In the genomic region with DNA sequence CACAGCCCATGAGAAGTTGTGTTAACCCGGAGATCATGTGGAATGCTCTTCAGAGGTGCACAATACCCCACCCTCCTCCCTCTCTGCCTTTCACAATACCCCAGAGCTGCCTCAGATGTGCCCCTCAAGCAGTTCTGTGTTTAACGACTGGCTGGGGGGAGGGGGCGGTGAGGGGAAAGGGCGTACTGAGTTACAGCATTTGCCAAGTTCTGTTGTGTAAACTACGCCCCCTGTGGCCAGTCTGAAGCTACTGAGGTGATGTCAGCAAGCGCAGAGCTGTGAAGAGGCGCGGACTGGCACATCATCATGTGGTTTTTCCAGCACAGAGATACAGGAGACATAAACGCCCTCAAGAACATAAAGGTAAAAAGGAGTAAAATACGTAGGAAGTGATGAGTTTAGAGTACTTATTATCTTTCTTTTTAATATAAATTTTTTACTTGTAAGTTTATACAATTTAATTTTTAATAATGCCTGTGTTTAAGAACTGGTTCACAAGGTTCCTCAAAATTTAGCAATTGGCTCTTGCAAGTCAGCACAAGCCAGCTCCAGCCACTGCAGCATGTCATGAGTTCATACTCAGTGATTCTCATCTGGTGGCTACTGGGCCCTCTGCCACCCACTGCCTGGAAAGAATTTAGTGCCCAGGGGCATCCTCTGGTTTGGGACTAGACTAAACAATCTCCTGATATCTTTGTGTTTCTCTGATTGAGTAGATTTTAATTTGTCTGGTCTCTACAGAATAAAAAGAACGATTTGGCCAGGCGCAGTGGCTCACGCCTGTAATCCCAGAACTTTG, we compare ENCODE assay signal across 13 cellular contexts. TPM values are rescaled to one million over a fixed set of nuclear protein-coding genes. Genes with fewer than 3 reads are reported as not detected.
DNase-seq lines count a peak whose midpoint lies in the region; ATAC-seq, FAIRE-seq and TF ChIP-seq lines count a peak whose summit lies in the region.
"Had no signal": no experiment of that assay in that cellular context is flagged by ENCODE, and none has a peak within 500 bp of the region (broad histone marks: within the 10 kb centered on the region; RNA-seq: fewer than 3 reads in every experiment).

No MANE protein-coding gene starts in this region.

- no peak overlapping the region for H3K4me3 ChIP-seq in H1 (ENCODE audit: extremely low read depth in 1 of 4, insufficient read depth in 2 of 4, low read depth in 3 of 4, low read length in 4 of 4)
- H3K4me3 ChIP-seq: tibial artery had no signal

- H3K4me1 ChIP-seq in H1 (replicated peaks in 1 of 4; ENCODE audit: control insufficient read depth in 3 of 4, insufficient read depth in 4 of 4, low read length in 3 of 4): peaks cover 0 to 3% (median 1%) of the 10 kb centered on the region in 4 experiments; a peak in 3 of 7 replicates
- H3K4me1 ChIP-seq: tibial artery had no signal

- no peak overlapping the region for H3K4ac ChIP-seq in H1 (replicated peaks; ENCODE audit: insufficient read length, low read depth, low read length)

- WGBS in H1 (ENCODE audit: extremely low coverage in 1 of 2, insufficient coverage in 1 of 2, insufficient read length in 1 of 2, insufficient replicate concordance in 2 of 2, low coverage in 1 of 2, low lambda C conversion rate in 2 of 2, missing lambda C conversion rate in 1 of 2), 2 experiments: 41% methylated on average over 13 of the region's 13 CpGs; no CpG with 5 or more reads in 1 of the 2 experiments

- H3K79me2 ChIP-seq in H1 (ENCODE audit: control insufficient read depth in 1 of 2, insufficient read depth in 2 of 2, low read length in 2 of 2): no peaks in the 10 kb centered on the region

- CTCF ChIA-PET in activated CD4-positive, alpha-beta T cell treated with anti-CD3 and anti-CD28 coated beads for 36 hours (lab: Charles Lee): interaction anchor here (0.6 to 1.7 kb wide), 2 partner anchors 15 to 66 kb away, joined by 4 to 6 read pairs; no protein-coding TSS in a partner anchor
- CTCF ChIA-PET in H1 (lab: Charles Lee; ENCODE audit: partially characterized antibody): interaction anchor here (0.6 to 8.7 kb wide), 21 partner anchors 9 to 564 kb away, joined by 3 to 65 read pairs (median 6); a partner anchor contains a TSS

- H3K9me3 Mint-ChIP-seq in activated CD4-positive, alpha-beta T cell treated with anti-CD3 and anti-CD28 coated beads for 36 hours (ENCODE audit: low read depth): no peaks in the 10 kb centered on the region
- H3K9me3 Mint-ChIP-seq in neural crest cell: no peaks in the 10 kb centered on the region

- H3K4me3 Mint-ChIP-seq in activated CD4-positive, alpha-beta T cell treated with anti-CD3 and anti-CD28 coated beads for 36 hours: no peak overlapping the region
- H3K4me3 Mint-ChIP-seq in neural crest cell: no peak overlapping the region

- ATAC-seq in activated CD4-positive, alpha-beta T cell treated with anti-CD3 and anti-CD28 coated beads for 36 hours: peak; percentile 63
- no peak for ATAC-seq in HG02798 (IDR thresholded peaks at IDR 0.05; ENCODE audit: poor library complexity, unreplicated experiment)

- H2BK15ac ChIP-seq in H1 (ENCODE audit: low read length): no peak overlapping the region

- no peak for TF ChIP-seq POLR2A in H1 (IDR thresholded peaks at IDR 0.05; ENCODE audit: control extremely low read depth in 1 of 2, low read depth in 2 of 2, low read length in 2 of 2)

- no peak overlapping the region for H2BK20ac ChIP-seq in H1 (ENCODE audit: low read length)

- POLR2A ChIA-PET in activated CD4-positive, alpha-beta T cell treated with anti-CD3 and anti-CD28 coated beads for 36 hours (lab: Charles Lee): no interaction called here
- POLR2A ChIA-PET in H1 (lab: Charles Lee; ENCODE audit: partially characterized antibody): interaction anchor here (0.9 to 1.4 kb wide), 2 partner anchors 10 to 14 kb away, joined by 3 read pairs; no protein-coding TSS in a partner anchor

- peak overlapping the region; percentile 35 to 39; a peak in 2 of 4 replicates for H3K4me2 ChIP-seq in H1 (ENCODE audit: insufficient read depth in 1 of 2, low read depth in 2 of 2, low read length in 2 of 2)

- H3K79me1 ChIP-seq in H1 (ENCODE audit: low read depth, low read length): no peaks in the 10 kb centered on the region; the same call in 1 of the 2 replicates

- peaks cover 1% of the 10 kb centered on the region; the same call in 1 of the 2 replicates for H3K23me2 ChIP-seq in H1 (ENCODE audit: low read depth, low read length)

- no peak overlapping the region for H3K56ac ChIP-seq in H1 (replicated peaks; ENCODE audit: insufficient read length, low read depth, low read length)

- no peak overlapping the region for H2BK120ac ChIP-seq in H1 (replicated peaks; ENCODE audit: low read depth, low read length)

- peak; percentile 93 for FAIRE-seq in H1 (lab: Jason Lieb, UNC)

- no peak overlapping the region for H4K5ac ChIP-seq in H1 (ENCODE audit: insufficient read length, low read depth, low read length)

- peak; percentile 38 to 54; a peak in 3 of 4 replicates for TF ChIP-seq RAD21 in H1 (IDR thresholded peaks at IDR 0.05 in 1 of 2, conservative IDR thresholded peaks at IDR 0.05 in 1 of 2; ENCODE audit: low read depth in 2 of 2, low read length in 2 of 2)

- H2BK12ac ChIP-seq in H1 (ENCODE audit: low read depth, low read length): no peak overlapping the region; the same call in 1 of the 2 replicates

- intact Hi-C loops in activated CD4-positive, alpha-beta T cell treated with anti-CD3 and anti-CD28 coated beads for 36 hours (cut with DNase I, micrococcal nuclease): no loop called here

- no peaks in the 10 kb centered on the region for H4K20me1 ChIP-seq in H1 (replicated peaks in 1 of 2; ENCODE audit: control insufficient read depth in 1 of 2, insufficient read depth in 2 of 2, low read length in 2 of 2)

- H3K18ac ChIP-seq in H1 (ENCODE audit: extremely low read depth, low read length): peak overlapping the region; percentile 60; the same call in 1 of the 2 replicates

- DNase-seq in activated CD4-positive, alpha-beta T cell treated with anti-CD3 and anti-CD28 coated beads for 36 hours: peak; percentile 53
- DNase-seq in activated CD4-positive, alpha-beta T cell treated with anti-CD3 and anti-CD28 coated beads, Interleukin-2, amount 50 U/mL, for 4 hours: no peak
- DNase-seq in NAMALWA (ENCODE audit: low spot score) (peak; percentile 25), H1 (ENCODE audit: low read depth in 1 of 2, low spot score in 2 of 2) (peak in 1 of 2 experiments; percentile 77), neural crest cell (ENCODE audit: low read depth, low spot score) (peak; percentile 25), middle frontal gyrus (ENCODE audit: extremely low spot score, low spot score) (no peak), GM13976 (ENCODE audit: low spot score) (no peak)
- DNase-seq: activated effector memory CD4-positive, alpha-beta T cell treated with Interleukin-2 at 50 U/mL for 16 hours; hypothalamus had no signal

- H3K27ac Mint-ChIP-seq in activated CD4-positive, alpha-beta T cell treated with anti-CD3 and anti-CD28 coated beads for 36 hours: no peak overlapping the region
- H3K27ac Mint-ChIP-seq in neural crest cell (ENCODE audit: unreplicated experiment): no peak overlapping the region

- H3K9me3 ChIP-seq in H1 (ENCODE audit: insufficient read depth in 2 of 2, low read depth in 1 of 2, low read length in 1 of 2): no peaks in the 10 kb centered on the region
- H3K9me3 ChIP-seq: tibial artery had no signal

- no peak overlapping the region for H4K8ac ChIP-seq in H1 (ENCODE audit: extremely low read depth, insufficient read depth, low read length)

- H3K4me1 Mint-ChIP-seq in activated CD4-positive, alpha-beta T cell treated with anti-CD3 and anti-CD28 coated beads for 36 hours: no peaks in the 10 kb centered on the region
- peaks cover 5% of the 10 kb centered on the region for H3K4me1 Mint-ChIP-seq in neural crest cell

- no peak overlapping the region for H2BK5ac ChIP-seq in H1 (ENCODE audit: low read depth, low read length)

- no peak overlapping the region for H3K9ac ChIP-seq in H1 (replicated peaks in 1 of 4; ENCODE audit: extremely low read depth in 1 of 4, low read depth in 3 of 4, low read length in 3 of 4)

- H3K27me3 Mint-ChIP-seq in activated CD4-positive, alpha-beta T cell treated with anti-CD3 and anti-CD28 coated beads for 36 hours: peaks cover 3% of the 10 kb centered on the region
- H3K27me3 Mint-ChIP-seq in neural crest cell (ENCODE audit: low read depth): no peaks in the 10 kb centered on the region

- TF ChIP-seq CTCF in H1 (IDR thresholded peaks at IDR 0.05; ENCODE audit: control extremely low read depth in 1 of 3, insufficient read depth in 1 of 3, low read depth in 1 of 3, low read length in 3 of 3) (peak; percentile 75 to 80 (median 79)), neural crest cell (conservative IDR thresholded peaks at IDR 0.05) (peak; percentile 45), GM13976 (IDR thresholded peaks at IDR 0.05; ENCODE audit: borderline replicate concordance, control extremely low read depth, extremely low read depth, insufficient read depth, missing control alignments) (no peak)

- H3K27ac ChIP-seq in H1 (ENCODE audit: low read depth, low read length): no peak overlapping the region
- H3K27ac ChIP-seq: C4-2B, tibial artery had no signal

- no peak overlapping the region for H3K14ac ChIP-seq in H1 (ENCODE audit: insufficient read length)

- H3K27me3 ChIP-seq in H1 (replicated peaks in 1 of 4; ENCODE audit: control insufficient read depth in 3 of 4, extremely low read depth in 1 of 4, insufficient read depth in 3 of 4, low read length in 3 of 4): peaks cover 0 to 2% (median 0%) of the 10 kb centered on the region in 4 experiments; a peak in 2 of 7 replicates

- TF ChIP-seq EP300 in H1 (IDR thresholded peaks at IDR 0.05; ENCODE audit: borderline replicate concordance in 1 of 2, low read depth in 2 of 2, low read length in 2 of 2): no peak

- in situ Hi-C loops in GM13976 (cut with MboI; ENCODE audit: low sequenced_read_pairs, unreplicated experiment): no loop called here

- H3K36me3 ChIP-seq in H1 (ENCODE audit: control insufficient read depth in 2 of 4, insufficient read depth in 4 of 4, low read length in 3 of 4): no peaks in the 10 kb centered on the region
- H3K36me3 ChIP-seq: tibial artery had no signal

- no peak overlapping the region for H3K23ac ChIP-seq in H1 (ENCODE audit: insufficient read length)

- no peak overlapping the region for H4K91ac ChIP-seq in H1 (replicated peaks; ENCODE audit: insufficient read length, low read length)

- peak overlapping the region; percentile 98 for H2AFZ ChIP-seq in H1 (ENCODE audit: low read length)

- H2AK5ac ChIP-seq in H1 (ENCODE audit: low read depth, low read length): no peak overlapping the region

- no peaks in the 10 kb centered on the region for H3K36me3 Mint-ChIP-seq in activated CD4-positive, alpha-beta T cell treated with anti-CD3 and anti-CD28 coated beads for 36 hours (ENCODE audit: low read depth)
- no peaks in the 10 kb centered on the region for H3K36me3 Mint-ChIP-seq in neural crest cell (ENCODE audit: low read depth)

RNA-seq across cellular contexts. Expression of a gene that starts 1.7 kb away (rescaled TPM):
- total RNA-seq in activated CD4-positive, alpha-beta T cell treated with anti-CD3 and anti-CD28 coated beads for 36 hours: not detected
- total RNA-seq in H1 (2021; fragmentation: NEBNext Ultra II Directional; extraction: Animal tissue kit (Norgen Biotek cat#: 25700)): not detected in 2 replicates
- not detected in 2 replicates for polyA plus RNA-seq in H1 (2011; rRNA removed)
- not detected for polyA plus RNA-seq in H1 (2011; cell fraction: cytosol; rRNA removed)
- polyA plus RNA-seq in H1 (2011; cell fraction: nucleus; rRNA removed): not detected
- polyA plus RNA-seq in H1 (2012, experiment 1 of 2): not detected in 4 replicates
- polyA plus RNA-seq in H1 (2012, experiment 2 of 2): not detected
- polyA plus RNA-seq in H1 (2013, experiment 1 of 2): not detected
- not detected for polyA plus RNA-seq in H1 (2013, experiment 2 of 2)
- not detected in 2 replicates for polyA minus RNA-seq in H1 (2011; rRNA and poly(A)+ RNA removed)
- not detected for polyA minus RNA-seq in H1 (2011; cell fraction: cytosol; rRNA and poly(A)+ RNA removed)
- polyA minus RNA-seq in H1 (2011; cell fraction: nucleus; rRNA and poly(A)+ RNA removed): not detected
- not detected in 2 replicates for total RNA-seq in neural crest cell

RNA-seq across cellular contexts. Expression of a gene that starts 33.9 kb away (rescaled TPM):
- 10 to 100 TPM; 45.8 to 51.6 TPM for total RNA-seq in activated CD4-positive, alpha-beta T cell treated with anti-CD3 and anti-CD28 coated beads for 36 hours
- 23.4 TPM in 2 replicates for total RNA-seq in H1 (2021; fragmentation: NEBNext Ultra II Directional; extraction: Animal tissue kit (Norgen Biotek cat#: 25700))
- polyA plus RNA-seq in H1 (2011; rRNA removed): 29.0 and 41.7 TPM in 2 replicates
- polyA plus RNA-seq in H1 (2011; cell fraction: cytosol; rRNA removed): 32.9 TPM
- 25.2 TPM for polyA plus RNA-seq in H1 (2011; cell fraction: nucleus; rRNA removed)
- polyA plus RNA-seq in H1 (2012, experiment 1 of 2): 21.2 to 27.9 TPM (median 24.2 TPM) in 4 replicates
- 13.1 TPM for polyA plus RNA-seq in H1 (2012, experiment 2 of 2)
- polyA plus RNA-seq in H1 (2013, experiment 1 of 2): 16.5 TPM
- 16.7 TPM for polyA plus RNA-seq in H1 (2013, experiment 2 of 2)
- 17.5 and 24.0 TPM in 2 replicates for polyA minus RNA-seq in H1 (2011; rRNA and poly(A)+ RNA removed)
- 14.9 TPM for polyA minus RNA-seq in H1 (2011; cell fraction: cytosol; rRNA and poly(A)+ RNA removed)
- polyA minus RNA-seq in H1 (2011; cell fraction: nucleus; rRNA and poly(A)+ RNA removed): 13.2 TPM
- total RNA-seq in neural crest cell: 29.5 and 31.4 TPM in 2 replicates

RNA-seq across cellular contexts. Expression of a gene that starts 47.6 kb away (rescaled TPM):
- total RNA-seq in activated CD4-positive, alpha-beta T cell treated with anti-CD3 and anti-CD28 coated beads for 36 hours: not detected
- not detected in 2 replicates for total RNA-seq in H1 (2021; fragmentation: NEBNext Ultra II Directional; extraction: Animal tissue kit (Norgen Biotek cat#: 25700))
- not detected in 2 replicates for polyA plus RNA-seq in H1 (2011; rRNA removed)
- polyA plus RNA-seq in H1 (2011; cell fraction: cytosol; rRNA removed): not detected
- polyA plus RNA-seq in H1 (2011; cell fraction: nucleus; rRNA removed): not detected
- not detected in 4 replicates for polyA plus RNA-seq in H1 (2012, experiment 1 of 2)
- polyA plus RNA-seq in H1 (2012, experiment 2 of 2): not detected
- polyA plus RNA-seq in H1 (2013, experiment 1 of 2): not detected
- polyA plus RNA-seq in H1 (2013, experiment 2 of 2): not detected
- polyA minus RNA-seq in H1 (2011; rRNA and poly(A)+ RNA removed): not detected in 2 replicates
- not detected for polyA minus RNA-seq in H1 (2011; cell fraction: cytosol; rRNA and poly(A)+ RNA removed)
- polyA minus RNA-seq in H1 (2011; cell fraction: nucleus; rRNA and poly(A)+ RNA removed): not detected
- not detected in 2 replicates for total RNA-seq in neural crest cell
- total RNA-seq: skeletal muscle tissue had no signal

Comparison
In these comparisons a context has a peak if more than half of its experiments do, and no peak if none do; other contexts are left out.
1. DNase-seq: peak in activated CD4-positive, alpha-beta T cell treated with anti-CD3 and anti-CD28 coated beads for 36 hours (single experiment), NAMALWA (single experiment) and neural crest cell (single experiment); none in activated CD4-positive, alpha-beta T cell treated with anti-CD3 and anti-CD28 coated beads, Interleukin-2, amount 50 U/mL, for 4 hours (0 of 2), middle frontal gyrus (single experiment) and GM13976 (single experiment).